ENCODE assay signal across 9 cellular contexts in the genomic region with DNA sequence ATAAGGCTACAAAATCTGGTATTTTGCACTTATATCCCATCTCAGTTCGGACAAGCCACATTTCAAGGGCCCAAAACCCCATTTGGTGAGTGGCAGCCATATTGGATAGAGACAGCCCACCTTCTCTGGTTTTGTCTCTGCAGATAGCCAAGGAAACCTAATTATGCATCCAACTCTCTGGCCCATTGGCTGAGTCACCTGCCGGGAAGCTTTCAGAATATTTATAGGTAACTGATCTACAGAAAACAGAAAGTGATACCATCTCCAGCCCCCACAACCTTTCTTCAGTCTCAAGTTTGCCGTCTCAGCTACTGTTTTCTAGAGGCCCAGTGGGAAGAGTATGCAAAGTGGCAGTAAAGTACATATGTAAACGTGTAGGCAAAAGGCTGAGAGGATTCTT. TPM values are rescaled to one million over a fixed set of nuclear protein-coding genes. Genes with fewer than 3 reads are reported as not detected.
DNase-seq lines count a peak whose midpoint lies in the region; ATAC-seq and TF ChIP-seq lines count a peak whose summit lies in the region.
"Had no signal": no experiment of that assay in that cellular context is flagged by ENCODE, and none has a peak within 500 bp of the region (broad histone marks: within the 10 kb centered on the region; RNA-seq: fewer than 3 reads in every experiment).

No MANE protein-coding gene starts in this region.

- H3K4me1 ChIP-seq in tibial nerve, result no peaks in the 10 kb centered on the region
- H3K4me1 ChIP-seq: parathyroid adenoma had no signal

- H3K27me3 ChIP-seq in tibial nerve, result no peaks in the 10 kb centered on the region

- WGBS in tibial nerve, 2 donors, result 74 to 77% methylated on average over 4 of the region's 4 CpGs

- no peak overlapping the region for H3K27ac ChIP-seq in tibial nerve
- H3K27ac ChIP-seq: parathyroid adenoma had no signal

- TF ChIP-seq CTCF in mesothelial cell of epicardium (IDR thresholded peaks at IDR 0.05; ENCODE audit: unreplicated experiment) (no peak), endothelial cell (IDR thresholded peaks at IDR 0.05; ENCODE audit: unreplicated experiment) (no peak), tibial nerve (IDR thresholded peaks at IDR 0.05) (no peak)

- H3K4me1 Mint-ChIP-seq in mesothelial cell of epicardium, result no peaks in the 10 kb centered on the region
- peaks cover 15% of the 10 kb centered on the region for H3K4me1 Mint-ChIP-seq in endothelial cell (ENCODE audit: unreplicated experiment)

- ATAC-seq in GM18870 (IDR thresholded peaks at IDR 0.05; ENCODE audit: unreplicated experiment) (peak; percentile 95), HG02763 (IDR thresholded peaks at IDR 0.05; ENCODE audit: unreplicated experiment) (peak; percentile 89)
- ATAC-seq in activated CD4-positive, CD25-positive, alpha-beta regulatory T cell treated with anti-CD3 and anti-CD28 coated beads, Interleukin-2, amount 50 U/mL, for 24 hours, result peak; percentile 92 to 93

- TF ChIP-seq EP300 in tibial nerve (IDR thresholded peaks at IDR 0.05), result no peak

- DNase-seq in stimulated activated CD4-positive, alpha-beta T cell treated with anti-CD3 and anti-CD28 coated beads, Interleukin-1b, Interleukin-23, amount 100 ng/mL, for 4 hours (ENCODE audit: low read depth in 2 of 2), result peak; percentile 17 to 35
- DNase-seq in mesothelial cell of epicardium (ENCODE audit: low spot score in 2 of 2, unreplicated experiment in 2 of 2) (no peak), NCI-H1092 treated with DMSO at 0.1 percent for 48 hours (lab: John Stamatoyannopoulos, UW) (no peak), endothelial cell (ENCODE audit: low spot score) (no peak), tibial nerve (ENCODE audit: low spot score in 2 of 2) (no peak)

- no peak for TF ChIP-seq POLR2A in tibial nerve (IDR thresholded peaks at IDR 0.05)

- H3K27ac Mint-ChIP-seq in mesothelial cell of epicardium, result no peak overlapping the region
- no peak overlapping the region for H3K27ac Mint-ChIP-seq in endothelial cell (ENCODE audit: unreplicated experiment)

- H3K36me3 Mint-ChIP-seq in mesothelial cell of epicardium (no peaks in the 10 kb centered on the region), endothelial cell (ENCODE audit: low read depth, unreplicated experiment) (peaks cover 2% of the 10 kb centered on the region)

- H3K4me3 Mint-ChIP-seq in mesothelial cell of epicardium (no peak overlapping the region), endothelial cell (ENCODE audit: unreplicated experiment) (no peak overlapping the region)

- no peaks in the 10 kb centered on the region for H3K36me3 ChIP-seq in tibial nerve

- H3K27me3 Mint-ChIP-seq in mesothelial cell of epicardium (ENCODE audit: low read depth), result peaks cover 7% of the 10 kb centered on the region
- H3K27me3 Mint-ChIP-seq in endothelial cell (ENCODE audit: unreplicated experiment), result peaks cover 1% of the 10 kb centered on the region

- H3K9me3 ChIP-seq in tibial nerve, result no peaks in the 10 kb centered on the region

- H3K9me3 Mint-ChIP-seq in mesothelial cell of epicardium (peaks cover 10% of the 10 kb centered on the region), endothelial cell (ENCODE audit: unreplicated experiment) (no peaks in the 10 kb centered on the region)

- no peak overlapping the region for H3K4me3 ChIP-seq in tibial nerve

RNA-seq across cellular contexts. Expression of a gene that starts 33.7 kb away (rescaled TPM):
- 147 to 156 TPM (median 150 TPM) in 3 replicates for total RNA-seq in mesothelial cell of epicardium
- total RNA-seq in endothelial cell (ENCODE audit: unreplicated experiment), result 152 TPM
- total RNA-seq in tibial nerve, result 10 to 100 TPM; 74.5 to 96.4 (median 83.9) TPM

Comparison
In these comparisons a context has a peak if more than half of its experiments do, and no peak if none do; other contexts are left out.
1. DNase-seq: peak in stimulated activated CD4-positive, alpha-beta T cell treated with anti-CD3 and anti-CD28 coated beads, Interleukin-1b, Interleukin-23, amount 100 ng/mL, for 4 hours (2 of 2); none in mesothelial cell of epicardium (0 of 2), NCI-H1092 treated with DMSO at 0.1 percent for 48 hours (single experiment), endothelial cell (single experiment) and tibial nerve (0 of 2).
2. Peak in every context shown above with its lines, with median percentiles within 50 percentile points of each other: ATAC-seq.